ENCODE assay signal across 17 cellular contexts in the genomic region with DNA sequence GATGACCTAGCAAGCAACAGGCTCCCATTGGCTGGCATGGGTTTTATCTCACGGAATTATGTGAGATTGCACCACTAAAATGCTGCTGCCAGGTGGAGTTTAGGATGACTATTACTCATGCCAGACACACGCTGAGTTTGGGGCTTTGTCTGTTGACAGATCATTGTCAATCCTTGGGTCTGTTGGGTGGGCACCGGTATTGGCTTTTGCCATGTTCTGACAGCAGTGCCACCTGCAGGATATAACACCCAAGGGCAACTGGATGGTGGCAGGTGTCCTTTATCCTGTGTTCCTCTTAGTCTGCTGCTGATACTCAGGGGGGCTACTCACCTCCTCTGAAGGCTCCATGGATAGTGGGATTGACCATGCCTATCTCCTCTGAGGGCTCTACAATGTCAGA.
DNase-seq lines count a peak whose midpoint lies in the region; ATAC-seq and TF ChIP-seq lines count a peak whose summit lies in the region.
"Had no signal": no experiment of that assay in that cellular context is flagged by ENCODE, and none has a peak within 500 bp of the region (broad histone marks: within the 10 kb centered on the region; RNA-seq: fewer than 3 reads in every experiment).

No MANE protein-coding gene starts in this region.

- no peak for TF ChIP-seq POLR2A in NB4 (IDR thresholded peaks at IDR 0.05; ENCODE audit: extremely low read depth, insufficient read length)

- ATAC-seq in HG02571 (IDR thresholded peaks at IDR 0.05; ENCODE audit: unreplicated experiment) (no peak), HG02973 (IDR thresholded peaks at IDR 0.05; ENCODE audit: unreplicated experiment) (no peak), GM19455 (IDR thresholded peaks at IDR 0.05; ENCODE audit: unreplicated experiment) (no peak), HG03280 (IDR thresholded peaks at IDR 0.05; ENCODE audit: unreplicated experiment) (no peak)
- ATAC-seq: activated T-cell treated with anti-CD3 and anti-CD28 coated beads, Interleukin-2, amount 50 U/mL, for 4 hours; left lung; naive thymus-derived CD4-positive, alpha-beta T cell; T-cell had no signal

- TF ChIP-seq CTCF in C4-2B (conservative IDR thresholded peaks at IDR 0.05) = peak; percentile 37
- peak; percentile 32; the same call in 1 of the 2 replicates for TF ChIP-seq CTCF in GM12875 (IDR thresholded peaks at IDR 0.05; ENCODE audit: borderline replicate concordance, insufficient read depth, low read depth, low read length)
- no peak for TF ChIP-seq CTCF in NB4 (IDR thresholded peaks at IDR 0.05; ENCODE audit: low read depth, low read length)
- TF ChIP-seq CTCF in fibroblast of villous mesenchyme (IDR thresholded peaks at IDR 0.05; ENCODE audit: insufficient read depth, low read depth, low read length) = peak; percentile 12

- no peak overlapping the region for H3K27ac ChIP-seq in C4-2B
- H3K27ac ChIP-seq: hepatocyte, left lung, tibial artery had no signal

- DNase-seq in NB4 (ENCODE audit: low read depth) (peak; percentile 8), fibroblast of villous mesenchyme (ENCODE audit: low read depth) (no peak)
- DNase-seq: activated CD4-positive, alpha-beta T cell treated with anti-CD3 and anti-CD28 coated beads for 1 hour; activated T-cell treated with anti-CD3 and anti-CD28 coated beads, Interleukin-2, amount 50 U/mL, for 4 hours; DMS79 treated with DMSO at 0.1 percent for 48 hours; left lung; naive thymus-derived CD4-positive, alpha-beta T cell; NCI-H2227 treated with DMSO at 0.1 percent for 48 hours; T-cell; tibial artery had no signal

- no peak overlapping the region for H3K4me3 ChIP-seq in GM12875 (ENCODE audit: low read depth, low read length)
- H3K4me3 ChIP-seq in NB4 (ENCODE audit: low read depth, low read length) = no peak overlapping the region
- H3K4me3 ChIP-seq in fibroblast of villous mesenchyme (ENCODE audit: low read depth, low read length) = no peak overlapping the region
- H3K4me3 ChIP-seq: hepatocyte, left lung, tibial artery had no signal
